1 cellular context compared by ENCODE assay signal in the genomic region with DNA sequence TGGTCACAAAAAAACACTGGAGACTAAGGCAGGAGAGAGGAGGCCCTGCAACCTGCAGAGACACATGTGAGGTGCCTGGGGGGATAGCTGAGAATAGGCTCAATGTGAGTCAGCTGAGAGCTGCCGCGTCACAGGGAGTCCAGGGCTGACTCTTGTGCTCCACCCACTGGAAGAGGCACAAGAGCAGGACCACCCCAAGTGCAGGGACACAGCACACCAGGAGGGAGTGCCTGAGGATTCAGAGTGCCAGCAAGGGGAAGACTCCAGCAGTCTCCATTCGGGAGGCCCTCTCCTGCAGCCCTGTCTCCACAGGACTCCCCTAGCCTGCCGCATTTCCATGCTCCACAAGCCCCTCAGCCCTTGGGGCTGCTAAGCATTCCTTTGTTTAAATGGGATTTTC.
TF ChIP-seq lines count a peak whose summit lies in the region.

No MANE protein-coding gene starts in this region.

TF ChIP-seq in IMR-90, 13 proteins besides CTCF, POLR2A, EP300 and RAD21 (continued from another document):
- TF ChIP-seq, protein P1, sequence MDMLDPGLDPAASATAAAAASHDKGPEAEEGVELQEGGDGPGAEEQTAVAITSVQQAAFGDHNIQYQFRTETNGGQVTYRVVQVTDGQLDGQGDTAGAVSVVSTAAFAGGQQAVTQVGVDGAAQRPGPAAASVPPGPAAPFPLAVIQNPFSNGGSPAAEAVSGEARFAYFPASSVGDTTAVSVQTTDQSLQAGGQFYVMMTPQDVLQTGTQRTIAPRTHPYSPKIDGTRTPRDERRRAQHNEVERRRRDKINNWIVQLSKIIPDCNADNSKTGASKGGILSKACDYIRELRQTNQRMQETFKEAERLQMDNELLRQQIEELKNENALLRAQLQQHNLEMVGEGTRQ (IDR thresholded peaks at IDR 0.05; ENCODE audit: low read depth, low read length): no peak
- TF ChIP-seq BHLHE40 (IDR thresholded peaks at IDR 0.05; ENCODE audit: low read depth, low read length) (no peak), RCOR1 (IDR thresholded peaks at IDR 0.05; ENCODE audit: insufficient replicate concordance, low read length) (no peak), MXI1 (IDR thresholded peaks at IDR 0.05; ENCODE audit: borderline replicate concordance, low read depth, low read length) (no peak), MAZ (IDR thresholded peaks at IDR 0.05; ENCODE audit: borderline replicate concordance, low read depth, low read length) (no peak), MAFK (IDR thresholded peaks at IDR 0.05; ENCODE audit: low read depth, low read length) (no peak), NFE2L2 (IDR thresholded peaks at IDR 0.05; ENCODE audit: low read depth, low read length) (no peak), CEBPB (IDR thresholded peaks at IDR 0.05; ENCODE audit: low read depth, low read length) (no peak), FOS (IDR thresholded peaks at IDR 0.05; ENCODE audit: low read depth, low read length) (no peak), SMC3 (IDR thresholded peaks at IDR 0.05; ENCODE audit: low read depth, low read length) (no peak)
- TF ChIP-seq, protein P2, sequence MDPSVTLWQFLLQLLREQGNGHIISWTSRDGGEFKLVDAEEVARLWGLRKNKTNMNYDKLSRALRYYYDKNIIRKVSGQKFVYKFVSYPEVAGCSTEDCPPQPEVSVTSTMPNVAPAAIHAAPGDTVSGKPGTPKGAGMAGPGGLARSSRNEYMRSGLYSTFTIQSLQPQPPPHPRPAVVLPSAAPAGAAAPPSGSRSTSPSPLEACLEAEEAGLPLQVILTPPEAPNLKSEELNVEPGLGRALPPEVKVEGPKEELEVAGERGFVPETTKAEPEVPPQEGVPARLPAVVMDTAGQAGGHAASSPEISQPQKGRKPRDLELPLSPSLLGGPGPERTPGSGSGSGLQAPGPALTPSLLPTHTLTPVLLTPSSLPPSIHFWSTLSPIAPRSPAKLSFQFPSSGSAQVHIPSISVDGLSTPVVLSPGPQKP (IDR thresholded peaks at IDR 0.05; ENCODE audit: borderline replicate concordance, low read depth, low read length): no peak
